8 cellular contexts compared by ENCODE assay signal in the genomic region with DNA sequence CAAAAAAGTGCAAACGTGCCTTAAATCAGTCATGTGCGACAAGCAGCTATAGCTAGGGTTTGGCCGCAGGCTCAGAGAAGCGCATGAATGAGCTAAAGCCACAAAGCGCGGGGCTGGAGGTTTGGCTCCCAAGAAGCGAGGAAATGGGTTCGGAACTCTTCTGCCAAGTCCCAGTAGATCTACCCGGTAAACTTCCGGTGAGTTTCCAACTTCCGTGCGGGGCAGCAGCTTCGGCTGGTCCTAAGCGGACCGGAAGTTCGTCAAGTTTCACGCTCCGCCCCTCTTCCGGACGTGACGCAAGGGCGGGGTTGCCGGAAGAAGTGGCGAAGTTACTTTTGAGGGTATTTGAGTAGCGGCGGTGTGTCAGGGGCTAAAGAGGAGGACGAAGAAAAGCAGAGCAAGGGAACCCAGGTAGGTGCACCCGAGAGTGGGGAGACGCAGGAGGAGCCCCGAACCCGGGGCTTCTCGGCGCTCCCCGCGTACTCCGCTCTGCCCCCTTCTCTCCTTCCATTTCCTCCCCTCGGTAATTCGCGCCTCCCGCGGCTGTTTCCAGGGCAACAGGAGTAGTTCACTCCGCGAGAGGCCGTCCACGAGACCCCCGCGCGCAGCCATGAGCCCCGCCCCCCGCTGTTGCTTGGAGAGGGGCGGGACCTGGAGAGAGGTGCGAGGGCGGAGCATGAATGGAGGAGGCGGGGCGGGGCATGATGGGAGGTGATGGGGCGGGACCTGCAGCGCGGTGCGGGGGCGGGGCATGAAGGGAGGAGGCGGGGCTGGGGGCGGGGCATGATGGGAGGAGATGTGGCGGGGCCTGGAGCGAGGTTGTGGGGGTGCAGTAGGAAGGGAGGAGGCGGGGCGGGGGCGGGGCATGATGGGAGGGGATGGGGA.
A peak's percentile ranks its signal among the peaks of the same experiment; 100 is the strongest.
DNase-seq lines count a peak whose midpoint lies in the region; ATAC-seq lines count a peak whose summit lies in the region.

A gene (plus strand): TSS at position 292 of the 885 bp plus-strand sequence. CDS start 1,149 bp downstream, outside the sequence.

- peak; percentile 81 for ATAC-seq in GM19023 (IDR thresholded peaks at IDR 0.05; ENCODE audit: unreplicated experiment)
- ATAC-seq in HG03342 (IDR thresholded peaks at IDR 0.05; ENCODE audit: unreplicated experiment) = peak; percentile 79
- peak; percentile 94 to 95 for ATAC-seq in activated CD4-positive, CD25-positive, alpha-beta regulatory T cell treated with anti-CD3 and anti-CD28 coated beads, Interleukin-2, amount 50 U/mL, for 24 hours

- DNase-seq in AG08395 (ENCODE audit: low spot score) (peak; percentile 94), NCI-H446 treated with DMSO at 0.1 percent for 48 hours (lab: John Stamatoyannopoulos, UW) (peak; percentile 97), cerebellar cortex (ENCODE audit: low spot score) (peak; percentile 98), islet precursor cell (peak; percentile 97)
- DNase-seq in stimulated activated CD4-positive, alpha-beta T cell treated with anti-CD3 and anti-CD28 coated beads, Interleukin-12 subunit alpha, Interleukin-12 subunit beta, amount 100 ng/mL, for 48 hours (ENCODE audit: low read depth in 2 of 3, low spot score in 1 of 3) = peak; percentile 90 to 98 (median 91)

Comparison
In these comparisons a context has a peak if more than half of its experiments do, and no peak if none do; other contexts are left out.
1. Peak in every context shown above with its lines: DNase-seq and ATAC-seq.